In the genomic region with DNA sequence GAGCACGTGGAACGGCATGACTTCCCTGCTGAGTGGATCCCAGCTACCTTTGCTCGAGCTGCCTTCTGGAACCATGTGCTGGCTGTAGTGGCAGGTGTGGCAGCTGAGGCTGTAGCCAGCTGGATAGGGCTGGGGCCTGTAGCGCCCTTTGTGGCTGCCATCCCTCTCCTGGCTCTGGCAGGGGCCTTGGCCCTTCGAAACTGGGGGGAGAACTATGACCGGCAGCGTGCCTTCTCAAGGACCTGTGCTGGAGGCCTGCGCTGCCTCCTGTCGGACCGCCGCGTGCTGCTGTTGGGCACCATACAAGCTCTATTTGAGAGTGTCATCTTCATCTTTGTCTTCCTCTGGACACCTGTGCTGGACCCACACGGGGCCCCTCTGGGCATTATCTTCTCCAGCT, we compare ENCODE assay signal across 10 cellular contexts. TPM values are rescaled to one million over a fixed set of nuclear protein-coding genes. Genes with fewer than 3 reads are reported as not detected.
DNase-seq lines count a peak whose midpoint lies in the region; ATAC-seq and TF ChIP-seq lines count a peak whose summit lies in the region.
"Had no signal": no experiment of that assay in that cellular context is flagged by ENCODE, and none has a peak within 500 bp of the region (broad histone marks: within the 10 kb centered on the region; RNA-seq: fewer than 3 reads in every experiment).

No MANE protein-coding gene starts in this region.

- H3K27me3 Mint-ChIP-seq in brain: peaks cover 3% of the 10 kb centered on the region
- no peaks in the 10 kb centered on the region for H3K27me3 Mint-ChIP-seq in natural killer cell (ENCODE audit: low read depth in 2 of 2)

- H3K27ac ChIP-seq in AG04450 (ENCODE audit: low read depth, low read length) (no peak overlapping the region), HUES48 (ENCODE audit: low read depth, low read length) (no peak overlapping the region)

- H3K9ac ChIP-seq in HUES48 (ENCODE audit: low read depth, low read length): no peak overlapping the region

- H3K36me3 ChIP-seq in HUES48 (ENCODE audit: control insufficient read depth, insufficient read depth, low read length): peaks cover 12% of the 10 kb centered on the region

- H3K27me3 ChIP-seq in AG04450 (ENCODE audit: control insufficient read depth, insufficient read depth, low read length) (no peaks in the 10 kb centered on the region), HUES48 (ENCODE audit: control insufficient read depth, insufficient read depth, low read length) (no peaks in the 10 kb centered on the region)

- POLR2A ChIA-PET in AG04450 (lab: Yijun Ruan, JAX): interaction anchor here (1.4 kb wide), 1 partner anchor 34 kb away, joined by 5 read pairs; no protein-coding TSS in a partner anchor

- TF ChIP-seq CTCF in AG04450 (IDR thresholded peaks at IDR 0.05; ENCODE audit: low read depth, low read length): no peak
- no peak for TF ChIP-seq CTCF in brain (conservative IDR thresholded peaks at IDR 0.05)
- TF ChIP-seq CTCF in natural killer cell (IDR thresholded peaks at IDR 0.05): no peak

- H3K4me1 ChIP-seq in HUES48 (ENCODE audit: control insufficient read depth, insufficient read depth, low read length): peaks cover 12% of the 10 kb centered on the region

- intact Hi-C loops in natural killer cell (cut with micrococcal nuclease): no loop called here

- H3K4me3 ChIP-seq in AG04450 (ENCODE audit: low read depth, low read length): peak overlapping the region; percentile 88
- peak overlapping the region; percentile 71; the same call in 1 of the 2 replicates for H3K4me3 ChIP-seq in HUES48 (ENCODE audit: low read depth, low read length)

- no peaks in the 10 kb centered on the region; the same call in 1 of the 2 replicates for H3K9me3 ChIP-seq in AG04450 (ENCODE audit: control insufficient read depth, insufficient read depth, low read length)
- H3K9me3 ChIP-seq in HUES48 (ENCODE audit: control insufficient read depth, insufficient read depth, low read length): no peaks in the 10 kb centered on the region

- peak overlapping the region; percentile 53 to 98 (median 97) for H3K27ac Mint-ChIP-seq in brain
- peak overlapping the region; percentile 84 to 88 for H3K27ac Mint-ChIP-seq in natural killer cell

- H3K9me3 Mint-ChIP-seq in brain (no peaks in the 10 kb centered on the region), natural killer cell (no peaks in the 10 kb centered on the region)

- no peak for ATAC-seq in natural killer cell

- CTCF ChIA-PET in AG04450 (lab: Charles Lee): interaction anchor here (0.9 to 1.3 kb wide), 3 partner anchors 10 to 68 kb away, joined by 3 read pairs; a partner anchor contains a TSS

- no peak for DNase-seq in AG04450 (ENCODE audit: low read depth, low spot score)
- DNase-seq in natural killer cell: no peak
- no peak for DNase-seq in iPS-NIHi11 (ENCODE audit: low spot score)
- DNase-seq in NCI-H2227 treated with DMSO at 0.1 percent for 48 hours (lab: John Stamatoyannopoulos, UW): no peak
- no peak for DNase-seq in SW480 (ENCODE audit: low spot score)
- no peak for DNase-seq in NCI-H1417 (lab: John Stamatoyannopoulos, UW)
- DNase-seq: aorta, GDM1 had no signal

- H3K4me3 Mint-ChIP-seq in brain: peak overlapping the region; percentile 93 to 98 (median 96)
- peak overlapping the region; percentile 98 for H3K4me3 Mint-ChIP-seq in natural killer cell

- H3K4me1 Mint-ChIP-seq in brain (peaks cover 33% of the 10 kb centered on the region), natural killer cell (peaks cover 22 to 26% of the 10 kb centered on the region in 2 donors)

- H3K36me3 Mint-ChIP-seq in brain: peaks cover 8% of the 10 kb centered on the region
- no peaks in the 10 kb centered on the region for H3K36me3 Mint-ChIP-seq in natural killer cell

RNA-seq across cellular contexts. Expression of a gene that starts 14.8 kb away (rescaled TPM):
- polyA plus RNA-seq in AG04450 (2011; rRNA removed) (1.6 and 2.1 TPM in 2 replicates), brain (ENCODE audit: insufficient read depth, low read depth, low replicate concordance) (11.8 TPM)
- polyA minus RNA-seq in AG04450 (2011; rRNA and poly(A)+ RNA removed): 3.0 and 3.6 TPM in 2 replicates
- 1 to 10 TPM; 1.9 to 5.8 (median 3.1) TPM for total RNA-seq in natural killer cell

RNA-seq across cellular contexts. Expression of a gene that starts 21.3 kb away (rescaled TPM):
- polyA plus RNA-seq in AG04450 (2011; rRNA removed): 20.1 and 25.6 TPM in 2 replicates
- 28.5 and 31.5 TPM in 2 replicates for polyA minus RNA-seq in AG04450 (2011; rRNA and poly(A)+ RNA removed)
- 4.1 TPM for polyA plus RNA-seq in brain (ENCODE audit: insufficient read depth, low read depth, low replicate concordance)
- 10 to 100 TPM; 24.0 to 30.6 (median 27.5) TPM for total RNA-seq in natural killer cell

RNA-seq across cellular contexts. Expression of a gene that starts 42.0 kb away (rescaled TPM):
- polyA plus RNA-seq in AG04450 (2011; rRNA removed) (970 and 991 TPM in 2 replicates), brain (ENCODE audit: insufficient read depth, low read depth, low replicate concordance) (938 TPM)
- 207 and 211 TPM in 2 replicates for polyA minus RNA-seq in AG04450 (2011; rRNA and poly(A)+ RNA removed)
- total RNA-seq in natural killer cell: 100 to 1,000 TPM; 365 to 450 (median 439) TPM

RNA-seq across cellular contexts. Expression of a gene that starts 46.2 kb away (rescaled TPM):
- polyA plus RNA-seq in AG04450 (2011; rRNA removed): 47.8 and 63.2 TPM in 2 replicates
- polyA minus RNA-seq in AG04450 (2011; rRNA and poly(A)+ RNA removed): 42.8 and 48.7 TPM in 2 replicates
- polyA plus RNA-seq in brain (ENCODE audit: insufficient read depth, low read depth, low replicate concordance): 114 TPM
- total RNA-seq in natural killer cell: 10 to 100 TPM; 22.8 to 30.6 (median 28.1) TPM

RNA-seq across cellular contexts. Expression of a gene that starts 46.2 kb away (rescaled TPM):
- polyA plus RNA-seq in AG04450 (2011; rRNA removed) (0.15 and 0.19 TPM in 2 replicates), brain (ENCODE audit: insufficient read depth, low read depth, low replicate concordance) (0.39 TPM)
- 0.09 and 1.0 TPM in 2 replicates for polyA minus RNA-seq in AG04450 (2011; rRNA and poly(A)+ RNA removed)
- 100 to 1,000 TPM; 329 to 441 (median 439) TPM for total RNA-seq in natural killer cell
